In the genomic region with DNA sequence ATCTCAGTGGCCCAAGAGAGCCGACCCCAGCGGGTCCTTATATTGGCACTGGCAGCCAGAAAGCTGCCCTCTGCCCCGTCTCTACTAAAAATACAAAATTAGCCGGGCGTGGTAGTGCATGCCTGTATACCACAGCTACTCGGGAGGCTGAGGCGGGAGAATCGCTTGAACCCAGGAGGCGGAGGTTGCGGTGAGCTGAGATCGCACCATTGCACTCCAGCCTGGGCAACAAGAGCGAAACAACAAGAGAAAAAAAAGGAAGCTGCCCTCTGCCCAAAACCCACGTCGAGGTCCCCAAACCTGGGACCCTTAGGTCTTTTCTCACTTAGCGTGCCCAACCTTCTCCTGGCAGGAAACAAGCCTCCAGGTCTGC, we compare ENCODE assay signal across 2 cellular contexts. TPM values are rescaled to one million over a fixed set of nuclear protein-coding genes. Genes with fewer than 3 reads are reported as not detected.
DNase-seq lines count a peak whose midpoint lies in the region; TF ChIP-seq lines count a peak whose summit lies in the region.
"Not testable (repeated sequence)": the region's sequence is repeated elsewhere in the genome, so short reads cannot be mapped to it uniquely, and the experiment has no call there.

No MANE protein-coding gene starts in this region.

- intact Hi-C loops in stomach (cut with DNase I; ENCODE audit: low total_unique reads), result not testable (repeated sequence)

- WGBS in stomach, 5 donors, result 43 to 58% (median 45%) methylated on average over 14 to 15 of the region's 15 CpGs

- H3K9me3 ChIP-seq in stomach, result not testable (repeated sequence)

- H3K36me3 ChIP-seq in stomach, result peaks cover 22 to 40% (median 29%) of the 10 kb centered on the region in 4 donors

- H3K27ac ChIP-seq in stomach, result peak overlapping the region; percentile 89 to 95 (median 93)

- H3K4me3 ChIP-seq in astrocyte of the cerebellum (ENCODE audit: low read depth, low read length), result peak overlapping the region; percentile 72
- H3K4me3 ChIP-seq in stomach, result peak overlapping the region; percentile 79 to 88 (median 81)

- not testable (repeated sequence) for TF ChIP-seq EP300 in stomach (IDR thresholded peaks at IDR 0.05)

- H3K27me3 ChIP-seq in stomach, result not testable (repeated sequence)

- not testable (repeated sequence) for DNase-seq in astrocyte of the cerebellum (ENCODE audit: low read depth); stomach

- TF ChIP-seq CTCF in astrocyte of the cerebellum (IDR thresholded peaks at IDR 0.05; ENCODE audit: low read depth, low read length, missing control alignments); stomach (IDR thresholded peaks at IDR 0.05): not testable (repeated sequence)

- TF ChIP-seq POLR2A in stomach (IDR thresholded peaks at IDR 0.05), result not testable (repeated sequence)

- H3K4me1 ChIP-seq in stomach, result peaks cover 13 to 30% (median 25%) of the 10 kb centered on the region in 4 donors

- in situ Hi-C loops in astrocyte of the cerebellum (cut with HindIII; ENCODE audit: low sequenced_read_pairs), result not testable (repeated sequence)

RNA-seq across cellular contexts. Expression of a gene that starts 0.9 kb away (rescaled TPM):
- 100 to 1,000 TPM in 4 of 5 donors, 10 to 100 TPM in 1; 71.8 to 305 (median 164) TPM for total RNA-seq in stomach
- polyA plus RNA-seq in stomach, result 100 to 1,000 TPM; 118 to 177 (median 141) TPM

RNA-seq across cellular contexts. Expression of a gene that starts 20.6 kb away (rescaled TPM):
- 1 to 10 TPM in 4 of 5 donors, under 1 TPM in 1; 0.89 to 9.6 (median 4.6) TPM for total RNA-seq in stomach
- 10 to 100 TPM in 1 of 3 donors, 1 to 10 TPM in 2; 5.3 to 15.3 (median 8.4) TPM for polyA plus RNA-seq in stomach

RNA-seq across cellular contexts. Expression of a gene that starts 24.0 kb away (rescaled TPM):
- total RNA-seq in stomach, result 10 to 100 TPM; 10.5 to 27.7 (median 22.0) TPM
- 1 to 10 TPM; 4.6 to 7.0 (median 5.0) TPM for polyA plus RNA-seq in stomach

RNA-seq across cellular contexts. Expression of a gene that starts 42.3 kb away (rescaled TPM):
- total RNA-seq in stomach, result not detected
- not detected for polyA plus RNA-seq in stomach

RNA-seq across cellular contexts. Expression of a gene that starts 51.7 kb away (rescaled TPM):
- total RNA-seq in stomach, result not detected
- under 1 TPM in 1 of 3 donors, not detected in 2; 0.28 TPM for polyA plus RNA-seq in stomach
